Comparison of ENCODE assay signal across 23 cellular contexts in genomic region chr15:57619746-57620145, GRCh38. TPM values are rescaled to one million over a fixed set of nuclear protein-coding genes. Genes with fewer than 3 reads are reported as not detected.
DNase-seq lines count a peak whose midpoint lies in the region; ATAC-seq, FAIRE-seq and TF ChIP-seq lines count a peak whose summit lies in the region.
"Had no signal": no experiment of that assay in that cellular context is flagged by ENCODE, and none has a peak within 500 bp of the region (broad histone marks: within the 10 kb centered on the region; RNA-seq: fewer than 3 reads in every experiment).

No MANE protein-coding gene starts in this region.

- no peak overlapping the region for H2AFZ ChIP-seq in HepG2 (ENCODE audit: low read length)

- CTCF ChIA-PET in HEK293T (lab: Yijun Ruan, JAX): no interaction called here
- CTCF ChIA-PET in HepG2 (lab: Yijun Ruan, JAX; ENCODE audit: low intra/inter-chr PET ratio, low total read pairs): no interaction called here

- H4K20me1 ChIP-seq in HepG2 (ENCODE audit: insufficient read depth, low read length): no peaks in the 10 kb centered on the region

- TF ChIP-seq EP300 in HepG2 (IDR thresholded peaks at IDR 0.05; ENCODE audit: low read depth in 2 of 2, low read length in 2 of 2): no peak
- TF ChIP-seq EP300 in HepG2 (CRISPR knock-in tag; IDR thresholded peaks at IDR 0.05; ENCODE audit: borderline replicate concordance): no peak

- H3K4me2 ChIP-seq in HepG2 (ENCODE audit: low read depth, low read length): no peak overlapping the region

- in situ Hi-C loops in HepG2 (cut with HindIII; ENCODE audit: extremely low pct_ligation_motif_present, low pct_unique_long_range_greater_than_20kb): no loop called here
- in situ Hi-C loops in GM13976 (cut with MboI; ENCODE audit: low sequenced_read_pairs, unreplicated experiment): no loop called here

- H3K27ac ChIP-seq in HepG2 (ENCODE audit: extremely low read length, insufficient read depth, low read length): no peak overlapping the region
- H3K27ac ChIP-seq in subcutaneous abdominal adipose tissue (ENCODE audit: low read depth, low read length): peak overlapping the region; percentile 86
- H3K27ac ChIP-seq: cardiac muscle cell, SJCRH30 had no signal

- H3K9me3 ChIP-seq in HepG2 (ENCODE audit: low read length): no peaks in the 10 kb centered on the region
- no peaks in the 10 kb centered on the region for H3K9me3 ChIP-seq in subcutaneous abdominal adipose tissue (ENCODE audit: control insufficient read depth in 5 of 5, low read length in 5 of 5)
- H3K9me3 ChIP-seq: SJCRH30, spleen had no signal

- 0% methylated on average over 3 of the region's 3 CpGs for WGBS in HepG2 (ENCODE audit: low lambda C conversion rate)

- H3K36me3 ChIP-seq in HepG2 (replicated peaks in 1 of 2; ENCODE audit: control insufficient read depth in 1 of 2, insufficient read depth in 2 of 2, low read length in 2 of 2) (no peaks in the 10 kb centered on the region), subcutaneous abdominal adipose tissue (ENCODE audit: control insufficient read depth in 5 of 5, insufficient read depth in 5 of 5, low read length in 5 of 5) (peaks cover 14 to 42% (median 31%) of the 10 kb centered on the region in 5 donors)

- ATAC-seq in HepG2 (peak; percentile 94), HG02610 (IDR thresholded peaks at IDR 0.05; ENCODE audit: unreplicated experiment) (no peak)
- ATAC-seq: activated T-helper 17 cell treated with anti-CD3 and anti-CD28 coated beads, Interleukin-2, amount 50 U/mL, for 72 hours; PC-3 had no signal

- H3K79me2 ChIP-seq in HepG2 (ENCODE audit: insufficient read depth, low read length): no peaks in the 10 kb centered on the region

- H3K27me3 ChIP-seq in HepG2 (ENCODE audit: control insufficient read depth in 1 of 2, insufficient read depth in 2 of 2, low read length in 2 of 2) (no peaks in the 10 kb centered on the region), subcutaneous abdominal adipose tissue (ENCODE audit: control insufficient read depth in 5 of 5, insufficient read depth in 4 of 5, low read length in 5 of 5) (no peaks in the 10 kb centered on the region)
- H3K27me3 ChIP-seq: cardiac muscle cell, SJCRH30, spleen had no signal

- peak; percentile 68 for FAIRE-seq in HepG2 (lab: Jason Lieb, UNC)
- FAIRE-seq: HTR-8/SVneo had no signal

- no peak for TF ChIP-seq RAD21 in HepG2 (CRISPR knock-in tag; IDR thresholded peaks at IDR 0.05)

- intact Hi-C loops in HepG2 (cut with micrococcal nuclease; ENCODE audit: unreplicated experiment): no loop called here

- TF ChIP-seq CTCF in fibroblast of pulmonary artery (IDR thresholded peaks at IDR 0.05; ENCODE audit: low read length, missing control alignments) (peak; percentile 2), HepG2 (CRISPR knock-in tag; IDR thresholded peaks at IDR 0.05) (0 out of 2 replicates have a peak, but pooled peaks have one; percentile 10), GM13976 (IDR thresholded peaks at IDR 0.05; ENCODE audit: borderline replicate concordance, control extremely low read depth, extremely low read depth, insufficient read depth, missing control alignments) (no peak)

- no TSS peak for BruUV-seq in HepG2 (replicated peaks; lab: Mats Ljungman, UMichigan)

- DNase-seq in HEK293T (ENCODE audit: extremely low spot score): peak; percentile 11
- DNase-seq in fibroblast of pulmonary artery (ENCODE audit: low read depth): no peak
- no peak for DNase-seq in HepG2 (ENCODE audit: low spot score)
- DNase-seq in A172 (ENCODE audit: low spot score): no peak
- no peak for DNase-seq in GM13976 (ENCODE audit: low spot score)
- DNase-seq in 8988T: no peak
- DNase-seq: activated CD4-positive, CD25-positive, alpha-beta regulatory T cell treated with anti-CD3 and anti-CD28 coated beads, Interleukin-2, amount 50 U/mL, for 72 hours; effector CD4-positive, alpha-beta T cell; kidney glomerular epithelial cell; NCI-H2171; NCI-H774; PC-3; posterior cingulate gyrus; SJCRH30; spleen; stimulated activated CD8-positive, alpha-beta memory T cell treated with anti-CD3 and anti-CD28 coated beads, Interleukin-4, amount 100 ng/mL, for 48 hours; substantia nigra had no signal

- no peak overlapping the region for H3K9ac ChIP-seq in HepG2 (ENCODE audit: insufficient read depth, low read depth, low read length)
- no peak overlapping the region for H3K9ac ChIP-seq in subcutaneous abdominal adipose tissue (ENCODE audit: low read length in 5 of 5)

- no peak for TF ChIP-seq POLR2A in HepG2 (IDR thresholded peaks at IDR 0.05; ENCODE audit: insufficient read depth in 1 of 2, low read depth in 2 of 2, low read length in 2 of 2)

- POLR2A ChIA-PET in HEK293T (lab: Yijun Ruan, JAX): no interaction called here
- POLR2A ChIA-PET in HepG2 (lab: Yijun Ruan, JAX): no interaction called here

- H3K4me3 ChIP-seq in fibroblast of pulmonary artery (replicated peaks; ENCODE audit: low read depth, low read length) (no peak overlapping the region), HepG2 (replicated peaks in 1 of 3; ENCODE audit: insufficient read depth in 1 of 3, low read depth in 2 of 3, low read length in 3 of 3) (no peak overlapping the region), subcutaneous abdominal adipose tissue (ENCODE audit: low read depth in 1 of 5, low read length in 5 of 5) (no peak overlapping the region)
- H3K4me3 ChIP-seq: cardiac muscle cell, SJCRH30, spleen had no signal

- H3K4me1 ChIP-seq in HepG2 (ENCODE audit: insufficient read depth, low read length) (peaks cover 12% of the 10 kb centered on the region), subcutaneous abdominal adipose tissue (ENCODE audit: control insufficient read depth in 5 of 5, insufficient read depth in 5 of 5, low read length in 5 of 5) (peaks cover 3 to 33% (median 30%) of the 10 kb centered on the region in 5 donors)
- H3K4me1 ChIP-seq: SJCRH30, spleen had no signal

TF ChIP-seq in HEK293T, 16 proteins besides CTCF, POLR2A, EP300 and RAD21 (continues in another document):
- TF ChIP-seq FOXA1 (IDR thresholded peaks at IDR 0.05) (no peak), CTBP1 (IDR thresholded peaks at IDR 0.05; ENCODE audit: borderline replicate concordance) (no peak), SP1 (IDR thresholded peaks at IDR 0.05) (no peak), ZNF384 (IDR thresholded peaks at IDR 0.05) (no peak), LEF1 (IDR thresholded peaks at IDR 0.05; ENCODE audit: borderline replicate concordance) (no peak), TARDBP (IDR thresholded peaks at IDR 0.05) (no peak), FOXK2 (IDR thresholded peaks at IDR 0.05) (no peak), NFRKB (IDR thresholded peaks at IDR 0.05) (no peak), FOXM1 (IDR thresholded peaks at IDR 0.05; ENCODE audit: borderline replicate concordance) (no peak), SUZ12 (IDR thresholded peaks at IDR 0.05) (no peak), ELF4 (IDR thresholded peaks at IDR 0.05) (no peak), L3MBTL2 (conservative IDR thresholded peaks at IDR 0.05) (no peak), HDGF (IDR thresholded peaks at IDR 0.05; ENCODE audit: borderline replicate concordance) (no peak)

TF ChIP-seq in HepG2, 621 proteins besides CTCF, POLR2A, EP300 and RAD21:
- TF ChIP-seq CEBPB (IDR thresholded peaks at IDR 0.05; ENCODE audit: borderline replicate concordance, low read depth, low read length) (peak; percentile 71), HINFP (CRISPR knock-in tag; IDR thresholded peaks at IDR 0.05; ENCODE audit: low read depth) (no peak), CEBPG (CRISPR knock-in tag; IDR thresholded peaks at IDR 0.05) (peak; percentile 53; the same call in 1 of the 2 replicates), HNF4A (CRISPR knock-in tag; IDR thresholded peaks at IDR 0.05) (peak; percentile 65)

RNA-seq across cellular contexts. Expression of gene MYZAP, which starts 28.0 kb away (rescaled TPM):
- 0.13 TPM in 1 of 2 replicates, not detected in the other for total RNA-seq in HepG2 (2016; rRNA removed; fragmentation: Illumina TruSeq; extraction: Trizol)
- not detected in 2 replicates for total RNA-seq in HepG2 (2016; cell fraction: cytosol; rRNA removed; fragmentation: Illumina TruSeq; extraction: Trizol; ENCODE audit: low read depth)
- total RNA-seq in HepG2 (2016; cell fraction: insoluble cytoplasmic fraction; rRNA removed; fragmentation: Illumina TruSeq; extraction: Trizol): not detected in 2 replicates
- total RNA-seq in HepG2 (2016; cell fraction: membrane; rRNA removed; fragmentation: Illumina TruSeq; extraction: Trizol): not detected in 2 replicates
- not detected in 2 replicates for total RNA-seq in HepG2 (2016; cell fraction: nucleus; rRNA removed; fragmentation: Illumina TruSeq; extraction: Trizol)
- not detected in 2 replicates for polyA plus RNA-seq in HepG2 (2011; rRNA removed)
- polyA plus RNA-seq in HepG2 (2011; cell fraction: cytosol; rRNA removed): 0.03 TPM in 1 of 2 replicates, not detected in the other
- not detected in 2 replicates for polyA plus RNA-seq in HepG2 (2011; cell fraction: nucleus; rRNA removed)
- not detected in 2 replicates for polyA plus RNA-seq in HepG2 (2012)
- polyA plus RNA-seq in HepG2 (2016; cell fraction: cytosol; fragmentation: Illumina TruSeq; extraction: Trizol; ENCODE audit: low read depth): not detected in 2 replicates
- not detected in 2 replicates for polyA plus RNA-seq in HepG2 (2016; cell fraction: insoluble cytoplasmic fraction; fragmentation: Illumina TruSeq; extraction: Trizol; ENCODE audit: low read depth)
- polyA plus RNA-seq in HepG2 (2016; cell fraction: membrane; fragmentation: Illumina TruSeq; extraction: Trizol; ENCODE audit: low read depth): not detected in 2 replicates
- polyA plus RNA-seq in HepG2 (2016; cell fraction: nucleus; fragmentation: Illumina TruSeq; extraction: Trizol; ENCODE audit: insufficient read depth, low read depth): not detected in 2 replicates
- polyA minus RNA-seq in HepG2 (2011; rRNA and poly(A)+ RNA removed; ENCODE audit: low replicate concordance): 0.08 and 0.58 TPM in 2 replicates
- polyA minus RNA-seq in HepG2 (2011; cell fraction: cytosol; rRNA and poly(A)+ RNA removed): not detected in 2 replicates
- polyA minus RNA-seq in HepG2 (2011; cell fraction: nucleus; rRNA and poly(A)+ RNA removed): not detected in 2 replicates
- total RNA-seq in A172 (2014; rRNA removed; shearing (Covaris generic)): 3.2 and 4.3 TPM in 2 replicates
- total RNA-seq: activated CD8-positive, alpha-beta memory T cell treated with anti-CD3 and anti-CD28 coated beads for 36 hours; activated T-helper 17 cell treated with anti-CD3 and anti-CD28 coated beads, Interleukin-2, amount 50 U/mL, for 72 hours had no signal
